1 cellular context compared by ENCODE assay signal in the genomic region with DNA sequence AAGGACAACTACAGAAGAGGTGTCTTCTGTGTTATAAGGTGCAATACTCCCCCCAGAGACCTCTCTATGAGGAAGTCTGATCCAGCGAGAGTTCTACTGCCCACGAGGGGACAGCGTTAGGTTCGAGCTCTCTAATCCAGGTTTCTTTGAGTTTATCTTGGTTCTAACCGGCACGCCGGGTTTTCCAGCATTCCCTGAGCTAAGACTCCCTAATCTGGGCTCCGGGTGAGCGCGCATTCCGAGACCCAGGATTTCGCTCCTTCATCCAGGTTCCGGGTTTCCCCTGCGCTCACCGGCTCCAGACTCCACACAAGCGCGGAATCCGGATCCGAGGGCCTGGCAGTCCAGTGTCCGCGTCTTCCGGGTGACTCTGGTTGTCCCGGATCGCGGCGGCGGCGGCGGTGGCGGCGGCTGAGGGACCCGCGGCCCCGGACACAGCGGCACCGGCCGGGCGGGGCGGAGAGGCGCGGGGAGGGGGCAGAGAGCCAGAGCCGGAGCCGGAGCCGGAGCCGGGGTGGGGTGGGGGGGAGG.
TF ChIP-seq lines count a peak whose summit lies in the region.

A gene with protein sequence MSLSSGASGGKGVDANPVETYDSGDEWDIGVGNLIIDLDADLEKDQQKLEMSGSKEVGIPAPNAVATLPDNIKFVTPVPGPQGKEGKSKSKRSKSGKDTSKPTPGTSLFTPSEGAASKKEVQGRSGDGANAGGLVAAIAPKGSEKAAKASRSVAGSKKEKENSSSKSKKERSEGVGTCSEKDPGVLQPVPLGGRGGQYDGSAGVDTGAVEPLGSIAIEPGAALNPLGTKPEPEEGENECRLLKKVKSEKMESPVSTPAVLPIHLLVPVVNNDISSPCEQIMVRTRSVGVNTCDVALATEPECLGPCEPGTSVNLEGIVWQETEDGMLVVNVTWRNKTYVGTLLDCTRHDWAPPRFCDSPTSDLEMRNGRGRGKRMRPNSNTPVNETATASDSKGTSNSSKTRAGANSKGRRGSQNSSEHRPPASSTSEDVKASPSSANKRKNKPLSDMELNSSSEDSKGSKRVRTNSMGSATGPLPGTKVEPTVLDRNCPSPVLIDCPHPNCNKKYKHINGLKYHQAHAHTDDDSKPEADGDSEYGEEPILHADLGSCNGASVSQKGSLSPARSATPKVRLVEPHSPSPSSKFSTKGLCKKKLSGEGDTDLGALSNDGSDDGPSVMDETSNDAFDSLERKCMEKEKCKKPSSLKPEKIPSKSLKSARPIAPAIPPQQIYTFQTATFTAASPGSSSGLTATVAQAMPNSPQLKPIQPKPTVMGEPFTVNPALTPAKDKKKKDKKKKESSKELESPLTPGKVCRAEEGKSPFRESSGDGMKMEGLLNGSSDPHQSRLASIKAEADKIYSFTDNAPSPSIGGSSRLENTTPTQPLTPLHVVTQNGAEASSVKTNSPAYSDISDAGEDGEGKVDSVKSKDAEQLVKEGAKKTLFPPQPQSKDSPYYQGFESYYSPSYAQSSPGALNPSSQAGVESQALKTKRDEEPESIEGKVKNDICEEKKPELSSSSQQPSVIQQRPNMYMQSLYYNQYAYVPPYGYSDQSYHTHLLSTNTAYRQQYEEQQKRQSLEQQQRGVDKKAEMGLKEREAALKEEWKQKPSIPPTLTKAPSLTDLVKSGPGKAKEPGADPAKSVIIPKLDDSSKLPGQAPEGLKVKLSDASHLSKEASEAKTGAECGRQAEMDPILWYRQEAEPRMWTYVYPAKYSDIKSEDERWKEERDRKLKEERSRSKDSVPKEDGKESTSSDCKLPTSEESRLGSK (N-terminal part only) (plus strand): TSS at position 373 of the 531 bp plus-strand sequence. CDS start 38,842 bp downstream, outside the sequence.

TF ChIP-seq in K562, 482 proteins besides CTCF, POLR2A, EP300 and RAD21 (continued from another document and continues in another):
- TF ChIP-seq ZNF668 (CRISPR knock-in tag; IDR thresholded peaks at IDR 0.05) (0 out of 2 replicates have a peak, but pooled peaks have one; percentile 20), FOXA1 (IDR thresholded peaks at IDR 0.05; ENCODE audit: borderline replicate concordance) (no peak), ILK (tag; IDR thresholded peaks at IDR 0.05; ENCODE audit: borderline replicate concordance, low read depth) (no peak), PPARD (CRISPR knock-in tag; IDR thresholded peaks at IDR 0.05) (no peak), CTCFL (IDR thresholded peaks at IDR 0.05; ENCODE audit: borderline replicate concordance, insufficient read depth, low read depth, low read length, poor library complexity, severe bottlenecking) (no peak), KLF13 (tag; IDR thresholded peaks at IDR 0.05; ENCODE audit: borderline replicate concordance, low read depth) (peak; percentile 61; the same call in 1 of the 2 replicates), ZBTB40 (IDR thresholded peaks at IDR 0.05) (peak; percentile 70; the same call in 1 of the 2 replicates), ZBTB40 (CRISPR knock-in tag; IDR thresholded peaks at IDR 0.05) (no peak), NR1H2 (CRISPR knock-in tag; IDR thresholded peaks at IDR 0.05) (no peak), ZNF644 (tag; IDR thresholded peaks at IDR 0.05; ENCODE audit: low read depth) (peak; percentile 76), HMGN3 (IDR thresholded peaks at IDR 0.05; ENCODE audit: borderline replicate concordance, extremely low read depth, insufficient read length, low read depth, low read length) (peak; percentile 91), RNF2 (IDR thresholded peaks at IDR 0.05) (peak; percentile 71), SLC30A9 (CRISPR knock-in tag; IDR thresholded peaks at IDR 0.05) (no peak), RBM17 (IDR thresholded peaks at IDR 0.05; ENCODE audit: borderline replicate concordance, low read depth, low read length) (no peak), USF1 (CRISPR knock-in tag; IDR thresholded peaks at IDR 0.05) (no peak), ZNF436 (CRISPR knock-in tag; IDR thresholded peaks at IDR 0.05) (no peak), RNF219 (CRISPR knock-in tag; IDR thresholded peaks at IDR 0.05) (no peak), SMARCE1 (IDR thresholded peaks at IDR 0.05) (peak; percentile 78; the same call in 1 of the 2 replicates), CGGBP1 (CRISPR knock-in tag; IDR thresholded peaks at IDR 0.05) (peak; percentile 82; the same call in 1 of the 2 replicates), SPI1 (IDR thresholded peaks at IDR 0.05; ENCODE audit: borderline replicate concordance, low read depth, low read length) (peak; percentile 60), COPS2 (conservative IDR thresholded peaks at IDR 0.05) (no peak)
- TF ChIP-seq, protein P1, sequence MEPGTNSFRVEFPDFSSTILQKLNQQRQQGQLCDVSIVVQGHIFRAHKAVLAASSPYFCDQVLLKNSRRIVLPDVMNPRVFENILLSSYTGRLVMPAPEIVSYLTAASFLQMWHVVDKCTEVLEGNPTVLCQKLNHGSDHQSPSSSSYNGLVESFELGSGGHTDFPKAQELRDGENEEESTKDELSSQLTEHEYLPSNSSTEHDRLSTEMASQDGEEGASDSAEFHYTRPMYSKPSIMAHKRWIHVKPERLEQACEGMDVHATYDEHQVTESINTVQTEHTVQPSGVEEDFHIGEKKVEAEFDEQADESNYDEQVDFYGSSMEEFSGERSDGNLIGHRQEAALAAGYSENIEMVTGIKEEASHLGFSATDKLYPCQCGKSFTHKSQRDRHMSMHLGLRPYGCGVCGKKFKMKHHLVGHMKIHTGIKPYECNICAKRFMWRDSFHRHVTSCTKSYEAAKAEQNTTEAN (CRISPR knock-in tag; IDR thresholded peaks at IDR 0.05): no peak
- TF ChIP-seq, protein P2, sequence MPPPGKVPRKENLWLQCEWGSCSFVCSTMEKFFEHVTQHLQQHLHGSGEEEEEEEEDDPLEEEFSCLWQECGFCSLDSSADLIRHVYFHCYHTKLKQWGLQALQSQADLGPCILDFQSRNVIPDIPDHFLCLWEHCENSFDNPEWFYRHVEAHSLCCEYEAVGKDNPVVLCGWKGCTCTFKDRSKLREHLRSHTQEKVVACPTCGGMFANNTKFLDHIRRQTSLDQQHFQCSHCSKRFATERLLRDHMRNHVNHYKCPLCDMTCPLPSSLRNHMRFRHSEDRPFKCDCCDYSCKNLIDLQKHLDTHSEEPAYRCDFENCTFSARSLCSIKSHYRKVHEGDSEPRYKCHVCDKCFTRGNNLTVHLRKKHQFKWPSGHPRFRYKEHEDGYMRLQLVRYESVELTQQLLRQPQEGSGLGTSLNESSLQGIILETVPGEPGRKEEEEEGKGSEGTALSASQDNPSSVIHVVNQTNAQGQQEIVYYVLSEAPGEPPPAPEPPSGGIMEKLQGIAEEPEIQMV (tag; conservative IDR thresholded peaks at IDR 0.05; ENCODE audit: low read depth): no peak
- TF ChIP-seq, protein P3, sequence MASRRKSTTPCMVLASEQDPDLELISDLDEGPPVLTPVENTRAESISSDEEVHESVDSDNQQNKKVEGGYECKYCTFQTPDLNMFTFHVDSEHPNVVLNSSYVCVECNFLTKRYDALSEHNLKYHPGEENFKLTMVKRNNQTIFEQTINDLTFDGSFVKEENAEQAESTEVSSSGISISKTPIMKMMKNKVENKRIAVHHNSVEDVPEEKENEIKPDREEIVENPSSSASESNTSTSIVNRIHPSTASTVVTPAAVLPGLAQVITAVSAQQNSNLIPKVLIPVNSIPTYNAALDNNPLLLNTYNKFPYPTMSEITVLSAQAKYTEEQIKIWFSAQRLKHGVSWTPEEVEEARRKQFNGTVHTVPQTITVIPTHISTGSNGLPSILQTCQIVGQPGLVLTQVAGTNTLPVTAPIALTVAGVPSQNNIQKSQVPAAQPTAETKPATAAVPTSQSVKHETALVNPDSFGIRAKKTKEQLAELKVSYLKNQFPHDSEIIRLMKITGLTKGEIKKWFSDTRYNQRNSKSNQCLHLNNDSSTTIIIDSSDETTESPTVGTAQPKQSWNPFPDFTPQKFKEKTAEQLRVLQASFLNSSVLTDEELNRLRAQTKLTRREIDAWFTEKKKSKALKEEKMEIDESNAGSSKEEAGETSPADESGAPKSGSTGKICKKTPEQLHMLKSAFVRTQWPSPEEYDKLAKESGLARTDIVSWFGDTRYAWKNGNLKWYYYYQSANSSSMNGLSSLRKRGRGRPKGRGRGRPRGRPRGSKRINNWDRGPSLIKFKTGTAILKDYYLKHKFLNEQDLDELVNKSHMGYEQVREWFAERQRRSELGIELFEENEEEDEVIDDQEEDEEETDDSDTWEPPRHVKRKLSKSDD (conservative IDR thresholded peaks at IDR 0.05; ENCODE audit: low read length): peak; percentile 70; the same call in 1 of the 2 replicates
